8 cellular contexts compared by ENCODE assay signal in genomic region chr20:31661625-31662371, GRCh38. TPM values are rescaled to one million over a fixed set of nuclear protein-coding genes. Genes with fewer than 3 reads are reported as not detected.
A peak's percentile ranks its signal among the peaks of the same experiment; 100 is the strongest.
DNase-seq lines count a peak whose midpoint lies in the region; ATAC-seq and TF ChIP-seq lines count a peak whose summit lies in the region.

No MANE protein-coding gene starts in this region.

- DNase-seq in NCI-H2171 treated with DMSO at 0.1 percent for 48 hours (lab: John Stamatoyannopoulos, UW), result peak; percentile 69
- peak; percentile 70 for DNase-seq in activated CD4-positive, alpha-beta T cell treated with anti-CD3 and anti-CD28 coated beads for 1 hour
- DNase-seq in chondrocyte (ENCODE audit: low spot score), result no peak
- DNase-seq in kidney tubule cell (ENCODE audit: low spot score), result peak; percentile 82
- peak; percentile 60 to 69 for DNase-seq in stimulated activated CD4-positive, alpha-beta T cell treated with anti-CD3 and anti-CD28 coated beads, Interleukin-1b, Interleukin-23, amount 100 ng/mL, for 1 hour (ENCODE audit: low read depth in 2 of 2)

- peaks cover 15% of the 10 kb centered on the region for H3K36me3 Mint-ChIP-seq in chondrocyte (ENCODE audit: low read depth)

- TF ChIP-seq CTCF in chondrocyte (IDR thresholded peaks at IDR 0.05), result peak; percentile 91

- H3K4me3 Mint-ChIP-seq in chondrocyte (ENCODE audit: unreplicated experiment), result peak overlapping the region; percentile 66

- H3K9me3 Mint-ChIP-seq in chondrocyte (ENCODE audit: low read depth), result no peaks in the 10 kb centered on the region

- H3K27me3 Mint-ChIP-seq in chondrocyte (ENCODE audit: low read depth), result no peaks in the 10 kb centered on the region

- peak; percentile 81 for ATAC-seq in GM18502 (IDR thresholded peaks at IDR 0.05; ENCODE audit: poor library complexity, unreplicated experiment)
- ATAC-seq in HG02981 (IDR thresholded peaks at IDR 0.05; ENCODE audit: unreplicated experiment), result peak; percentile 68
- ATAC-seq in GM21360 (IDR thresholded peaks at IDR 0.05; ENCODE audit: unreplicated experiment), result no peak

- H3K27ac Mint-ChIP-seq in chondrocyte (ENCODE audit: unreplicated experiment), result peak overlapping the region; percentile 82

- peaks cover 34% of the 10 kb centered on the region for H3K4me1 Mint-ChIP-seq in chondrocyte (ENCODE audit: low read depth)

RNA-seq across cellular contexts. Expression of gene COX4I2, which starts 24.1 kb away (rescaled TPM):
- total RNA-seq in chondrocyte, result not detected in 3 replicates

RNA-seq across cellular contexts. Expression of gene ID1, which starts 56.7 kb away (rescaled TPM):
- 7.7 to 73.7 TPM (median 9.0 TPM) in 3 replicates for total RNA-seq in chondrocyte
